ENCODE assay signal across 22 cellular contexts in the genomic region with DNA sequence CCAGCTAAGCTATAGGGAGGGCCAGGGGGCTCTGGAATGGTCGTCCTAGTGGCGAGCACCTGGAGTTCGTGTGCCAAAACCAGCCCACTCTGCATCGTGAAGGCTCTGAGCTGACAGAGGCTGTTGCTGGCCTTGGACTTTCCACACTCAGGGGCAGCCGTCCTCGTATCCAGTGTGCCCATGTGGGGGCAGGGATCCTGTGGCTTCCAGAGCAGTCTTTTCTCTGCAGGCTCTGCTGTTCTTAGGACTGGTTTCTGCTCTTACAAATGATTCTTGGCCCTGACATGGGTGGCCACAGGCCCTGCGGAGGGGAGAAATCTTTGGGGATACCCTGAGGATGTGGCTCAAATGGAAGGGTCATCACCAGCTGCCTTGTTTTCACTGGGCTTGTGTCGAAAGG.
A peak's percentile ranks its signal among the peaks of the same experiment; 100 is the strongest.
DNase-seq lines count a peak whose midpoint lies in the region; ATAC-seq, FAIRE-seq and TF ChIP-seq lines count a peak whose summit lies in the region.
"Had no signal": no experiment of that assay in that cellular context is flagged by ENCODE, and none has a peak within 500 bp of the region (broad histone marks: within the 10 kb centered on the region; RNA-seq: fewer than 3 reads in every experiment).

No MANE protein-coding gene starts in this region.

- H3K79me2 ChIP-seq in GM23338 (replicated peaks; ENCODE audit: insufficient read depth), result no peaks in the 10 kb centered on the region
- no peaks in the 10 kb centered on the region for H3K79me2 ChIP-seq in astrocyte (ENCODE audit: insufficient read depth, low read length)
- H3K79me2 ChIP-seq in neural progenitor cell (ENCODE audit: low read depth), result no peaks in the 10 kb centered on the region
- no peaks in the 10 kb centered on the region for H3K79me2 ChIP-seq in OCI-LY7 (ENCODE audit: insufficient read depth, low read depth, low read length)

- intact Hi-C loops in left ventricle myocardium inferior (cut with micrococcal nuclease), result no loop called here
- intact Hi-C loops in left ventricle myocardium superior (cut with micrococcal nuclease), result no loop called here
- intact Hi-C loops in left lung (cut with DNase I), result no loop called here
- intact Hi-C loops in OCI-LY7 (cut with micrococcal nuclease; ENCODE audit: unreplicated experiment), result no loop called here

- peaks cover 5% of the 10 kb centered on the region for H3K4me1 Mint-ChIP-seq in GM23338
- peaks cover 45% of the 10 kb centered on the region for H3K4me1 Mint-ChIP-seq in astrocyte (ENCODE audit: low read depth, unreplicated experiment)
- peaks cover 4% of the 10 kb centered on the region for H3K4me1 Mint-ChIP-seq in neural progenitor cell
- H3K4me1 Mint-ChIP-seq: B cell; CD4-positive, alpha-beta memory T cell had no signal

- H3K9ac ChIP-seq in astrocyte (ENCODE audit: low read length) (no peak overlapping the region), neural progenitor cell (no peak overlapping the region)
- H3K9ac ChIP-seq: GM23248 had no signal

- no peak for FAIRE-seq in astrocyte (lab: Jason Lieb, UNC)
- FAIRE-seq: A204.1, GM12891 had no signal

- H3K9me2 ChIP-seq in GM23338 (ENCODE audit: insufficient read depth) (peaks cover 3% of the 10 kb centered on the region; the same call in 1 of the 2 replicates), OCI-LY7 (ENCODE audit: insufficient read depth, low read length) (no peaks in the 10 kb centered on the region)

- peaks cover 77% of the 10 kb centered on the region for H3K36me3 ChIP-seq in left ventricle myocardium inferior
- H3K36me3 ChIP-seq in GM23338 (ENCODE audit: insufficient read depth), result no peaks in the 10 kb centered on the region
- no peaks in the 10 kb centered on the region for H3K36me3 ChIP-seq in astrocyte (ENCODE audit: insufficient read depth, low read length)
- H3K36me3 ChIP-seq in neural progenitor cell, result no peaks in the 10 kb centered on the region
- H3K36me3 ChIP-seq in left lung, result no peaks in the 10 kb centered on the region
- no peaks in the 10 kb centered on the region for H3K36me3 ChIP-seq in OCI-LY7 (ENCODE audit: insufficient read depth, low read length)
- H3K36me3 ChIP-seq: HAP-1 had no signal

- H3K9me3 ChIP-seq in left ventricle myocardium inferior (replicated peaks) (no peaks in the 10 kb centered on the region), astrocyte (ENCODE audit: insufficient read depth, low read depth, low read length) (no peaks in the 10 kb centered on the region), neural progenitor cell (ENCODE audit: low read depth) (no peaks in the 10 kb centered on the region), left lung (no peaks in the 10 kb centered on the region), OCI-LY7 (ENCODE audit: low read length) (no peaks in the 10 kb centered on the region)
- H3K9me3 ChIP-seq: HAP-1 had no signal

- BruUV-seq in OCI-LY7 (replicated peaks; lab: Mats Ljungman, UMichigan), result no TSS peak

- H3K9me3 Mint-ChIP-seq in GM23338, result no peaks in the 10 kb centered on the region
- peaks cover 7% of the 10 kb centered on the region for H3K9me3 Mint-ChIP-seq in astrocyte (ENCODE audit: unreplicated experiment)
- H3K9me3 Mint-ChIP-seq in neural progenitor cell, result no peaks in the 10 kb centered on the region
- H3K9me3 Mint-ChIP-seq: CD4-positive, alpha-beta memory T cell; HFFc6 had no signal

- ATAC-seq in left ventricle myocardium superior (no peak), GM23338 (peak; percentile 30; the same call in 2 of the 3 replicates), left lung (no peak), GM18498 (IDR thresholded peaks at IDR 0.05; ENCODE audit: unreplicated experiment) (no peak)

- H3K4me2 ChIP-seq in GM23338 (no peak overlapping the region), astrocyte (ENCODE audit: low read length) (no peak overlapping the region), neural progenitor cell (no peak overlapping the region), OCI-LY7 (ENCODE audit: low read length) (no peak overlapping the region)

- H3K4me1 ChIP-seq in left ventricle myocardium inferior, result peaks cover 21% of the 10 kb centered on the region
- H3K4me1 ChIP-seq in GM23338 (ENCODE audit: insufficient read depth), result no peaks in the 10 kb centered on the region
- H3K4me1 ChIP-seq in astrocyte (ENCODE audit: insufficient read depth, low read length), result peaks cover 33% of the 10 kb centered on the region
- no peaks in the 10 kb centered on the region for H3K4me1 ChIP-seq in neural progenitor cell
- H3K4me1 ChIP-seq in left lung, result peaks cover 2 to 8% of the 10 kb centered on the region in 2 donors
- no peaks in the 10 kb centered on the region for H3K4me1 ChIP-seq in OCI-LY7 (ENCODE audit: insufficient read depth, low read length, poor library complexity, severe bottlenecking)
- H3K4me1 ChIP-seq: HAP-1 had no signal

- POLR2A ChIA-PET in OCI-LY7 (lab: Charles Lee), result no interaction called here

- no peaks in the 10 kb centered on the region for H4K20me1 ChIP-seq in GM23338 (replicated peaks; ENCODE audit: insufficient read depth)
- no peaks in the 10 kb centered on the region for H4K20me1 ChIP-seq in astrocyte (ENCODE audit: insufficient read depth, low read length)
- no peaks in the 10 kb centered on the region for H4K20me1 ChIP-seq in neural progenitor cell (ENCODE audit: low read depth)
- no peaks in the 10 kb centered on the region for H4K20me1 ChIP-seq in OCI-LY7 (ENCODE audit: insufficient read depth, low read length)

- no peak overlapping the region for H3K4me3 ChIP-seq in left ventricle myocardium inferior
- no peak overlapping the region for H3K4me3 ChIP-seq in GM23338
- no peak overlapping the region for H3K4me3 ChIP-seq in astrocyte (ENCODE audit: insufficient read depth, low read depth, low read length)
- H3K4me3 ChIP-seq in neural progenitor cell, result no peak overlapping the region
- no peak overlapping the region for H3K4me3 ChIP-seq in left lung
- no peak overlapping the region for H3K4me3 ChIP-seq in OCI-LY7 (ENCODE audit: low read depth, low read length, poor library complexity, severe bottlenecking)
- H3K4me3 ChIP-seq: GM23248, HAP-1 had no signal

- H3K27ac Mint-ChIP-seq in GM23338 (no peak overlapping the region), astrocyte (ENCODE audit: unreplicated experiment) (peak overlapping the region; percentile 62), neural progenitor cell (peak overlapping the region; percentile 19)
- H3K27ac Mint-ChIP-seq: B cell; CD4-positive, alpha-beta memory T cell; HFFc6 had no signal

- H3K4me3 Mint-ChIP-seq in GM23338 (no peak overlapping the region), astrocyte (ENCODE audit: unreplicated experiment) (no peak overlapping the region), neural progenitor cell (no peak overlapping the region)
- H3K4me3 Mint-ChIP-seq: B cell; CD4-positive, alpha-beta memory T cell; HFFc6 had no signal

- H3F3A ChIP-seq in GM23338 (replicated peaks; ENCODE audit: low read depth) (no peaks in the 10 kb centered on the region), neural progenitor cell (ENCODE audit: low read depth) (no peaks in the 10 kb centered on the region)

- H3K36me3 Mint-ChIP-seq in GM23338 (ENCODE audit: low read depth) (no peaks in the 10 kb centered on the region), astrocyte (ENCODE audit: low read depth, unreplicated experiment) (no peaks in the 10 kb centered on the region), neural progenitor cell (no peaks in the 10 kb centered on the region)
- H3K36me3 Mint-ChIP-seq: CD4-positive, alpha-beta memory T cell had no signal

- TF ChIP-seq CTCF in left ventricle myocardium inferior (IDR thresholded peaks at IDR 0.05; ENCODE audit: borderline replicate concordance) (no peak), GM23338 (conservative IDR thresholded peaks at IDR 0.05; ENCODE audit: low read depth in 2 of 2) (no peak), astrocyte (IDR thresholded peaks at IDR 0.05; ENCODE audit: insufficient read depth, low read depth, low read length) (no peak), neural progenitor cell (IDR thresholded peaks at IDR 0.05) (no peak), left lung (IDR thresholded peaks at IDR 0.05) (no peak), OCI-LY7 (conservative IDR thresholded peaks at IDR 0.05; ENCODE audit: low read length) (no peak)

- peaks cover 7% of the 10 kb centered on the region for H3K27me3 Mint-ChIP-seq in GM23338 (ENCODE audit: insufficient read depth, low read depth, poor library complexity)
- peaks cover 20% of the 10 kb centered on the region for H3K27me3 Mint-ChIP-seq in astrocyte (ENCODE audit: low read depth, unreplicated experiment)
- peaks cover 4% of the 10 kb centered on the region for H3K27me3 Mint-ChIP-seq in neural progenitor cell (ENCODE audit: insufficient read depth, low read depth)

- DNase-seq in left ventricle myocardium inferior, result no peak
- DNase-seq in left ventricle myocardium superior, result no peak
- DNase-seq in GM23338 (ENCODE audit: low spot score), result no peak
- DNase-seq in astrocyte (ENCODE audit: low read depth), result no peak
- DNase-seq in neural progenitor cell (ENCODE audit: low spot score), result no peak
- no peak for DNase-seq in left lung
- no peak for DNase-seq in OCI-LY7 (ENCODE audit: low spot score)
- DNase-seq: C1 segment of cervical spinal cord; Calu3; CD4-positive, alpha-beta memory T cell; COR-L47; DMS53; DMS79 treated with DMSO at 0.1 percent for 48 hours; GF-D8; GM23248; HFFc6 had no signal

- CTCF ChIA-PET in OCI-LY7 (lab: Charles Lee; ENCODE audit: unreplicated experiment), result no interaction called here

- H2AFZ ChIP-seq in GM23338, result no peak overlapping the region
- H2AFZ ChIP-seq in astrocyte (ENCODE audit: low read depth, low read length), result no peak overlapping the region
- H2AFZ ChIP-seq in neural progenitor cell (replicated peaks), result no peak overlapping the region
- H2AFZ ChIP-seq in OCI-LY7 (ENCODE audit: low read length), result no peak overlapping the region
- H2AFZ ChIP-seq: GM23248 had no signal

- H3K27me3 ChIP-seq in left ventricle myocardium inferior (ENCODE audit: low read depth) (no peaks in the 10 kb centered on the region), GM23338 (ENCODE audit: insufficient read depth) (no peaks in the 10 kb centered on the region), astrocyte (ENCODE audit: insufficient read depth, low read length) (no peaks in the 10 kb centered on the region), neural progenitor cell (no peaks in the 10 kb centered on the region), left lung (peaks cover 0 to 21% of the 10 kb centered on the region in 2 donors)

- H3K27ac ChIP-seq in left ventricle myocardium inferior (replicated peaks), result peak overlapping the region; percentile 57
- no peak overlapping the region for H3K27ac ChIP-seq in GM23338 (ENCODE audit: low read depth)
- no peak overlapping the region for H3K27ac ChIP-seq in astrocyte (ENCODE audit: low read depth, low read length)
- no peak overlapping the region for H3K27ac ChIP-seq in neural progenitor cell
- H3K27ac ChIP-seq in left lung, result no peak overlapping the region
- H3K27ac ChIP-seq in OCI-LY7 (ENCODE audit: low read depth, low read length, poor library complexity, severe bottlenecking), result no peak overlapping the region
- H3K27ac ChIP-seq: 22Rv1, GM23248 had no signal

TF ChIP-seq in GM23338, 12 proteins besides CTCF, POLR2A, EP300 and RAD21 (continues in another document):
- TF ChIP-seq ZNF114 (CRISPR knock-in tag; IDR thresholded peaks at IDR 0.05), result no peak
- no peak for TF ChIP-seq POLR2AphosphoS5 (IDR thresholded peaks at IDR 0.05; ENCODE audit: low read depth)
- no peak for TF ChIP-seq CREB1 (CRISPR knock-in tag; IDR thresholded peaks at IDR 0.05; ENCODE audit: low read depth)
- no peak for TF ChIP-seq ZNF331 (CRISPR knock-in tag; IDR thresholded peaks at IDR 0.05; ENCODE audit: low read depth)
